9 cellular contexts compared by ENCODE assay signal in the genomic region with DNA sequence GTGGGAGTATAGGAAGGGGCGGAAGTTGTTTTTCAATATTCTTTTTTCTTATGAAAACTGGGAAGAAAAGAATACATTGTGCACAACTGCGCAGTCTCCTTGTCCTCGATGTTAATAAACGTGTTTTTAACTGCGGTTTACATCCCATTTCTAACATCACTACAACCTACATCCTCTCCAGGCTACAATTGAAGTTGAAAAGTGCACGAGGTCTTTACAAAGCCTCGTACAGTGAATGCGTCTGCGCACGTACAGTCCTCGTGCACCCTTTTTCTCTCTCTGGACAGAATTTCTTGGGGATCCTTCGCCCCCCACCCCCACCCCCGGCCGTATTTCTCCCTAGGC.
DNase-seq lines count a peak whose midpoint lies in the region; ATAC-seq lines count a peak whose summit lies in the region.
"Had no signal": no experiment of that assay in that cellular context is flagged by ENCODE, and none has a peak within 500 bp of the region (broad histone marks: within the 10 kb centered on the region; RNA-seq: fewer than 3 reads in every experiment).

No MANE protein-coding gene starts in this region.

- H3K27me3 Mint-ChIP-seq in activated naive CD8-positive, alpha-beta T cell treated with anti-CD3 and anti-CD28 coated beads, Interleukin-2, amount 10 ng/mL, durations not matched to agents 7 days and 5 days = peaks cover 42% of the 10 kb centered on the region
- H3K27me3 Mint-ChIP-seq in stimulated activated memory B cell treated with anti-CD40 and anti-IgM and Interleukin-4, amounts not matched to agents 10 μg/mL and 1 μg/mL and 100 μg/mL, for 72 hours = peaks cover 60% of the 10 kb centered on the region

- ATAC-seq in activated naive CD8-positive, alpha-beta T cell treated with anti-CD3 and anti-CD28 coated beads, Interleukin-2, amount 10 ng/mL, durations not matched to agents 7 days and 5 days (ENCODE audit: low read depth) = no peak
- peak; percentile 36 for ATAC-seq in left colon
- ATAC-seq in stimulated activated memory B cell treated with anti-CD40 and anti-IgM and Interleukin-4, amounts not matched to agents 10 μg/mL and 1 μg/mL and 100 μg/mL, for 72 hours = no peak

- DNase-seq in activated naive CD8-positive, alpha-beta T cell treated with anti-CD3 and anti-CD28 coated beads, Interleukin-2, amount 10 ng/mL, durations not matched to agents 7 days and 5 days = no peak
- DNase-seq in left colon = no peak
- DNase-seq in effector CD4-positive, alpha-beta T cell = no peak
- DNase-seq in midbrain (lab: John Stamatoyannopoulos, UW) = no peak
- DNase-seq in stimulated activated CD4-positive, alpha-beta T cell treated with anti-CD3 and anti-CD28 coated beads, Interleukin-4, amount 100 ng/mL, for 1 hour = no peak
- DNase-seq: NCI-H1092, T-helper 9 cell had no signal

- H3K4me1 Mint-ChIP-seq in activated naive CD8-positive, alpha-beta T cell treated with anti-CD3 and anti-CD28 coated beads, Interleukin-2, amount 10 ng/mL, durations not matched to agents 7 days and 5 days = peaks cover 9% of the 10 kb centered on the region
- peaks cover 12% of the 10 kb centered on the region for H3K4me1 Mint-ChIP-seq in stimulated activated memory B cell treated with anti-CD40 and anti-IgM and Interleukin-4, amounts not matched to agents 10 μg/mL and 1 μg/mL and 100 μg/mL, for 72 hours

- peak overlapping the region; percentile 68 for H3K4me3 ChIP-seq in HUES6 (ENCODE audit: low read depth, low read length)

- no peaks in the 10 kb centered on the region for H3K36me3 Mint-ChIP-seq in activated naive CD8-positive, alpha-beta T cell treated with anti-CD3 and anti-CD28 coated beads, Interleukin-2, amount 10 ng/mL, durations not matched to agents 7 days and 5 days
- H3K36me3 Mint-ChIP-seq in stimulated activated memory B cell treated with anti-CD40 and anti-IgM and Interleukin-4, amounts not matched to agents 10 μg/mL and 1 μg/mL and 100 μg/mL, for 72 hours = no peaks in the 10 kb centered on the region

- H3K9me3 Mint-ChIP-seq in activated naive CD8-positive, alpha-beta T cell treated with anti-CD3 and anti-CD28 coated beads, Interleukin-2, amount 10 ng/mL, durations not matched to agents 7 days and 5 days = peaks cover 4% of the 10 kb centered on the region
- H3K9me3 Mint-ChIP-seq in stimulated activated memory B cell treated with anti-CD40 and anti-IgM and Interleukin-4, amounts not matched to agents 10 μg/mL and 1 μg/mL and 100 μg/mL, for 72 hours = peaks cover 4% of the 10 kb centered on the region

- H3K27ac ChIP-seq in HUES6 (ENCODE audit: low read depth, low read length) = no peak overlapping the region

- no peak overlapping the region for H3K9ac ChIP-seq in HUES6 (ENCODE audit: low read length)

- POLR2A ChIA-PET in activated naive CD8-positive, alpha-beta T cell treated with anti-CD3 and anti-CD28 coated beads, Interleukin-2, amount 10 ng/mL, durations not matched to agents 7 days and 5 days (lab: Charles Lee) = interaction anchor here (0.6 kb wide), 1 partner anchor 1151 kb away, joined by 3 read pairs; no protein-coding TSS in a partner anchor

- no peaks in the 10 kb centered on the region for H3K36me3 ChIP-seq in HUES6 (ENCODE audit: control insufficient read depth, insufficient read depth, low read length)

- no peaks in the 10 kb centered on the region for H3K4me1 ChIP-seq in HUES6 (ENCODE audit: control insufficient read depth, insufficient read depth, low read length)

- peak overlapping the region; percentile 21 for H3K27ac Mint-ChIP-seq in activated naive CD8-positive, alpha-beta T cell treated with anti-CD3 and anti-CD28 coated beads, Interleukin-2, amount 10 ng/mL, durations not matched to agents 7 days and 5 days
- H3K27ac Mint-ChIP-seq in stimulated activated memory B cell treated with anti-CD40 and anti-IgM and Interleukin-4, amounts not matched to agents 10 μg/mL and 1 μg/mL and 100 μg/mL, for 72 hours = no peak overlapping the region

- H3K4me3 Mint-ChIP-seq in activated naive CD8-positive, alpha-beta T cell treated with anti-CD3 and anti-CD28 coated beads, Interleukin-2, amount 10 ng/mL, durations not matched to agents 7 days and 5 days = peak overlapping the region; percentile 70
- peak overlapping the region; percentile 66 for H3K4me3 Mint-ChIP-seq in stimulated activated memory B cell treated with anti-CD40 and anti-IgM and Interleukin-4, amounts not matched to agents 10 μg/mL and 1 μg/mL and 100 μg/mL, for 72 hours

- H3K9me3 ChIP-seq in HUES6 (ENCODE audit: control insufficient read depth, insufficient read depth, low read depth, low read length) = peaks cover 9% of the 10 kb centered on the region; the same call in 1 of the 2 replicates

- intact Hi-C loops in left colon (cut with DNase I, micrococcal nuclease) = no loop called here

- H3K27me3 ChIP-seq in HUES6 (ENCODE audit: control insufficient read depth, insufficient read depth, low read length) = peaks cover 32% of the 10 kb centered on the region
